Comparison of ENCODE assay signal across 8 cellular contexts in the genomic region with DNA sequence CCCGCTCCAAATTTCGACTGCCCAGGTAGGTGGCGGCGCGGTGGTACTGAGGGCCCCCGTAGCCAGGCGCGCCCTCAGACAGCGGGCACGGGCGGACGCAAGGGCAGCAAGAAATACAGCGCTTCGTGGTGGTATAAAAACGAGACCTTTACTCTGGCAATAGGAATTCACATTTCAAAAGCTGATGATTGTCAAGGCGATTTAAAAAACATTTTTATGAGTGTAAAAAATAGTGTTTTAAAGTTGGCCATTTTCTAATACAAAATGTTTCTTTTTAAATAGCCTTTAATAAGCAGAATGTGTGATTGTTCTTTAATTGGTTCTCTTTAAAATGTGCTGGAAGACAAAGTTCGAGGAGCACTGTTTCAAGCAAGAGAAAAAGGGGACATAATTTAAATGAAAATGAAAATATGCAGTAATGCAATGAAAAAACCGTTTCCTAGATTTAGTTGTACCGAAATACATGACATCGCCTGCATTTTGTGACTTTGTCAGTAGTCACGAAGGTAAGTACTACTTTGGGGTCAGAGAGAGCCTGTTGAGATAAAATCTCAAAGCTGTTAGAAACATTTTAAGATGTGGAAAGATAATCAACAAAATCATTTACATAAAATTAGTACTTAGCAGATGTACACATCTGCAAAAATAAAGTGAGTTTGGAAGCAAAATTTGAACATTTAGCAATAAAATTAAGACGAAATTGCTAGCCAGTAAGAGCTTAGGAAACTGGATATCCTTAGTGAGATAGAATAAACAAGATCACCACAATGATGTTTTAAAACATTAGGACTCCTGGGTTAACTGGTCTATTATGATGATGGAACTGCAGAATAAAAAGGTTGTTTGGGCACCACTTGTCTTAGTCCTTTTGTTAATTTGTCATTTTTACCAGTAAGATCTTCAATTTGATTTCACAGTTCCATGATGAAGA. TPM values are rescaled to one million over a fixed set of nuclear protein-coding genes. Genes with fewer than 3 reads are reported as not detected.
DNase-seq lines count a peak whose midpoint lies in the region; ATAC-seq and TF ChIP-seq lines count a peak whose summit lies in the region.

No MANE protein-coding gene starts in this region.

- H3K27ac ChIP-seq in body of pancreas (peak overlapping the region; percentile 76 to 95 (median 90)), lung (ENCODE audit: low read depth in 1 of 2, low read length in 1 of 2) (peak overlapping the region; percentile 88 to 92), urinary bladder (ENCODE audit: low read depth) (peak overlapping the region; percentile 79)

- no peaks in the 10 kb centered on the region for H3K36me3 ChIP-seq in body of pancreas (replicated peaks in 1 of 2; ENCODE audit: insufficient read depth in 1 of 2, low read depth in 2 of 2)
- H3K36me3 ChIP-seq in lung (ENCODE audit: control insufficient read depth in 2 of 2, insufficient read depth in 2 of 2, low read length in 2 of 2), result peaks cover 0 to 2% of the 10 kb centered on the region in 2 donors
- no peaks in the 10 kb centered on the region for H3K36me3 ChIP-seq in urinary bladder (ENCODE audit: insufficient read depth)

- no peaks in the 10 kb centered on the region for H3K9me3 ChIP-seq in body of pancreas
- H3K9me3 ChIP-seq in lung (ENCODE audit: control insufficient read depth in 2 of 2, insufficient read depth in 1 of 2, low read length in 1 of 2), result no peaks in the 10 kb centered on the region

- H3K4me3 ChIP-seq in LNCaP clone FGC (ENCODE audit: low read depth, low read length), result peak overlapping the region; percentile 85
- H3K4me3 ChIP-seq in body of pancreas, result peak overlapping the region; percentile 43 to 59
- H3K4me3 ChIP-seq in lung, result peak overlapping the region; percentile 67
- H3K4me3 ChIP-seq in urinary bladder (ENCODE audit: low read depth, low read length), result peak overlapping the region; percentile 64

- TF ChIP-seq CTCF in LNCaP clone FGC (IDR thresholded peaks at IDR 0.05; ENCODE audit: control insufficient read depth, extremely low read depth, insufficient read depth) (no peak), body of pancreas (IDR thresholded peaks at IDR 0.05) (no peak), lung (IDR thresholded peaks at IDR 0.05; ENCODE audit: control extremely low read depth, extremely low read depth) (no peak)

- intact Hi-C loops in body of pancreas (cut with DNase I), result no loop called here

- H3K4me1 ChIP-seq in body of pancreas, result peaks cover 21% of the 10 kb centered on the region
- H3K4me1 ChIP-seq in lung (ENCODE audit: control insufficient read depth in 2 of 2, insufficient read depth in 2 of 2, low read length in 2 of 2), result peaks cover 2 to 8% of the 10 kb centered on the region in 2 donors
- no peaks in the 10 kb centered on the region for H3K4me1 ChIP-seq in urinary bladder (ENCODE audit: insufficient read depth)

- no peak for TF ChIP-seq POLR2A in body of pancreas (IDR thresholded peaks at IDR 0.05)

- H3K27me3 ChIP-seq in body of pancreas, result no peaks in the 10 kb centered on the region
- no peaks in the 10 kb centered on the region for H3K27me3 ChIP-seq in lung (ENCODE audit: control insufficient read depth, insufficient read depth)

- ATAC-seq in body of pancreas (no peak), lung (ENCODE audit: insufficient read depth, low FRiP score) (no peak), HG03280 (IDR thresholded peaks at IDR 0.05; ENCODE audit: unreplicated experiment) (no peak), HG02885 (IDR thresholded peaks at IDR 0.05; ENCODE audit: poor library complexity, unreplicated experiment) (no peak)

- DNase-seq in DMS53 treated with DMSO at 0.1 percent for 48 hours (lab: John Stamatoyannopoulos, UW; ENCODE audit: unreplicated experiment), result peak; percentile 8
- DNase-seq in LNCaP clone FGC (ENCODE audit: low read depth), result no peak
- no peak for DNase-seq in body of pancreas
- DNase-seq in lung (ENCODE audit: low spot score), result no peak
- DNase-seq in cerebellar nuclear complex (lab: John Stamatoyannopoulos, UW), result no peak

- 3 to 4% methylated on average over 22 of the region's 22 CpGs for WGBS in body of pancreas, 2 donors
- WGBS in lung, 2 donors, result 3% methylated on average over 22 of the region's 22 CpGs
- 4% methylated on average over 22 of the region's 22 CpGs for WGBS in urinary bladder

RNA-seq across cellular contexts. Expression of a gene that starts 1.1 kb away (rescaled TPM):
- total RNA-seq in body of pancreas (10 to 100 TPM; 16.6 to 19.4 TPM), lung (10 to 100 TPM; 17.9 to 28.5 TPM), urinary bladder (23.5 TPM)
- polyA plus RNA-seq in lung (10 to 100 TPM; 40.5 to 62.0 TPM), urinary bladder (28.3 TPM)
